8 cellular contexts compared by ENCODE assay signal in genomic region chr6:34391711-34392496, GRCh38. TPM values are rescaled to one million over a fixed set of nuclear protein-coding genes. Genes with fewer than 3 reads are reported as not detected.
DNase-seq lines count a peak whose midpoint lies in the region; ATAC-seq and TF ChIP-seq lines count a peak whose summit lies in the region.

No MANE protein-coding gene starts in this region.

- no peak for TF ChIP-seq EP300 in gastroesophageal sphincter (IDR thresholded peaks at IDR 0.05)

- H3K4me1 ChIP-seq in Peyer's patch (peaks cover 0 to 18% (median 5%) of the 10 kb centered on the region in 4 donors), gastroesophageal sphincter (peaks cover 0 to 61% (median 7%) of the 10 kb centered on the region in 3 donors), testis (peaks cover 16% of the 10 kb centered on the region)

- 0% methylated on average over 16 of the region's 80 CpGs; no CpG with 5 or more reads in 1 of the 2 donors for WGBS in gastroesophageal sphincter (ENCODE audit: low coverage in 1 of 2), 2 donors
- 1% methylated on average over 33 to 71 of the region's 80 CpGs for WGBS in testis, 2 donors

- no peak for TF ChIP-seq CTCF in Peyer's patch (IDR thresholded peaks at IDR 0.05)
- no peak for TF ChIP-seq CTCF in gastroesophageal sphincter (IDR thresholded peaks at IDR 0.05)
- no peak for TF ChIP-seq CTCF in testis (IDR thresholded peaks at IDR 0.05)

- H3K27me3 ChIP-seq in Peyer's patch (no peaks in the 10 kb centered on the region), gastroesophageal sphincter (no peaks in the 10 kb centered on the region), testis (no peaks in the 10 kb centered on the region)

- DNase-seq in DMS114 treated with DMSO at 0.1 percent for 48 hours (lab: John Stamatoyannopoulos, UW; ENCODE audit: unreplicated experiment) (peak; percentile 84), HUDEP-2 (lab: John Stamatoyannopoulos, UW; ENCODE audit: unreplicated experiment in 76 of 76) (peak in 67 of 76 experiments; percentile 23 to 95 (median 68)), Peyer's patch (peak; percentile 58 to 78 (median 75)), nucleus accumbens (lab: John Stamatoyannopoulos, UW) (peak in 47 of 56 donors; percentile 16 to 87 (median 68)), testis (peak; percentile 73)
- DNase-seq in activated T-helper 9 cell treated with anti-CD3 and anti-CD28 coated beads, Interleukin-2, amount 50 U/mL, for 16 hours (ENCODE audit: low read depth): peak; percentile 21

- intact Hi-C loops in testis (cut with DNase I; ENCODE audit: low total_unique reads): no loop called here

- TF ChIP-seq POLR2A in Peyer's patch (IDR thresholded peaks at IDR 0.05) (no peak), gastroesophageal sphincter (IDR thresholded peaks at IDR 0.05) (no peak), testis (IDR thresholded peaks at IDR 0.05) (no peak)

- H3K4me3 ChIP-seq in Peyer's patch: peak overlapping the region; percentile 77 to 92 (median 84)
- H3K4me3 ChIP-seq in gastroesophageal sphincter: peak overlapping the region; percentile 79 to 98
- H3K4me3 ChIP-seq in testis: peak overlapping the region; percentile 87 to 96

- ATAC-seq in GM21390 (IDR thresholded peaks at IDR 0.05; ENCODE audit: unreplicated experiment) (peak; percentile 34), gastroesophageal sphincter (peak; percentile 42)

- H3K36me3 ChIP-seq in Peyer's patch: no peaks in the 10 kb centered on the region
- no peaks in the 10 kb centered on the region for H3K36me3 ChIP-seq in gastroesophageal sphincter
- no peaks in the 10 kb centered on the region for H3K36me3 ChIP-seq in testis (ENCODE audit: low read depth, missing control alignments)

- no peaks in the 10 kb centered on the region for H3K9me3 ChIP-seq in Peyer's patch
- H3K9me3 ChIP-seq in gastroesophageal sphincter: peaks cover 0 to 4% (median 0%) of the 10 kb centered on the region in 3 donors
- H3K9me3 ChIP-seq in testis: no peaks in the 10 kb centered on the region

- H3K27ac ChIP-seq in Peyer's patch (peak overlapping the region; percentile 84 to 96 (median 93)), gastroesophageal sphincter (peak overlapping the region; percentile 68 to 97 (median 96)), testis (peak overlapping the region; percentile 95 to 96)

RNA-seq across cellular contexts. Expression of gene NUDT3, which starts 0.6 kb away (rescaled TPM):
- 10 to 100 TPM; 17.3 to 28.1 (median 20.6) TPM for total RNA-seq in Peyer's patch
- total RNA-seq in gastroesophageal sphincter: 10 to 100 TPM; 32.2 to 66.3 (median 46.9) TPM
- 10 to 100 TPM; 24.0 to 28.3 TPM for total RNA-seq in testis
- 18.7 TPM for polyA plus RNA-seq in testis (ENCODE audit: insufficient read depth, low read depth, low replicate concordance)

RNA-seq across cellular contexts. Expression of gene RPS10, which starts 34.0 kb away (rescaled TPM):
- total RNA-seq in Peyer's patch (1,000 to 10,000 TPM in 2 of 4 donors, 100 to 1,000 TPM in 2; 729 to 2,642 (median 1,002) TPM), gastroesophageal sphincter (1,000 to 10,000 TPM; 1,014 to 3,120 (median 2,269) TPM), testis (1,000 to 10,000 TPM in 1 of 2 donors, 100 to 1,000 TPM in 1; 926 to 1,691 TPM)
- polyA plus RNA-seq in testis (ENCODE audit: insufficient read depth, low read depth, low replicate concordance): 1,309 TPM

Comparison
In these comparisons a context has a peak if more than half of its experiments do, and no peak if none do; other contexts are left out.
1. Peak in every context shown above with its lines: DNase-seq, ATAC-seq, H3K4me3 ChIP-seq and H3K27ac ChIP-seq.
2. DNase-seq: peak in every context shown above with its lines; median percentile 84 in DMS114 treated with DMSO at 0.1 percent for 48 hours; 75 in Peyer's patch; 73 in testis; 68 in HUDEP-2; 68 in nucleus accumbens; 21 in activated T-helper 9 cell treated with anti-CD3 and anti-CD28 coated beads, Interleukin-2, amount 50 U/mL, for 16 hours.